In genomic region chr1:10361515-10361914, GRCh38 we compare ENCODE assay signal across 27 cellular contexts.
"Had no signal": no experiment of that assay in that cellular context is flagged by ENCODE, and none has a peak within 500 bp of the region (broad histone marks: within the 10 kb centered on the region; RNA-seq: fewer than 3 reads in every experiment).

No MANE protein-coding gene starts in this region.

- H3K9me3 ChIP-seq: esophagus squamous epithelium, left lung, lower lobe of right lung, pancreas, suprapubic skin, thyroid gland had no signal

- ATAC-seq: left lung; lower lobe of right lung; natural killer cell treated with Interleukin-12 subunit alpha and Interleukin-12 subunit beta and Interleukin-15 and Interleukin-18, amount 100 ng/mL, for 72 hours; pancreas; sciatic nerve; stimulated activated naive CD8-positive, alpha-beta T cell treated with anti-CD3 and anti-CD28 coated beads, Interleukin-15, amount 100 ng/mL, for 72 hours had no signal

- H3K27ac Mint-ChIP-seq: natural killer cell treated with Interleukin-12 subunit alpha and Interleukin-12 subunit beta and Interleukin-15 and Interleukin-18, amount 100 ng/mL, for 72 hours; stimulated activated naive CD8-positive, alpha-beta T cell treated with anti-CD3 and anti-CD28 coated beads, Interleukin-15, amount 100 ng/mL, for 72 hours had no signal

- H3K27me3 Mint-ChIP-seq: naive B cell; natural killer cell treated with Interleukin-12 subunit alpha and Interleukin-12 subunit beta and Interleukin-15 and Interleukin-18, amount 100 ng/mL, for 72 hours; stimulated activated naive CD8-positive, alpha-beta T cell treated with anti-CD3 and anti-CD28 coated beads, Interleukin-15, amount 100 ng/mL, for 72 hours had no signal

- H3K4me1 ChIP-seq: esophagus squamous epithelium, left lung, lower lobe of right lung, pancreas, suprapubic skin, thyroid gland had no signal

- H3K4me3 ChIP-seq: coronary artery, esophagus squamous epithelium, left lung, lower lobe of right lung, pancreas, smooth muscle cell, suprapubic skin, thyroid gland had no signal

- H3K4me3 Mint-ChIP-seq: naive B cell; natural killer cell treated with Interleukin-12 subunit alpha and Interleukin-12 subunit beta and Interleukin-15 and Interleukin-18, amount 100 ng/mL, for 72 hours; neural crest cell; stimulated activated naive CD8-positive, alpha-beta T cell treated with anti-CD3 and anti-CD28 coated beads, Interleukin-15, amount 100 ng/mL, for 72 hours had no signal

- H3K27me3 ChIP-seq: esophagus squamous epithelium, left lung, neutrophil, pancreas, suprapubic skin, thyroid gland had no signal

- H3K9me3 Mint-ChIP-seq: naive B cell; natural killer cell treated with Interleukin-12 subunit alpha and Interleukin-12 subunit beta and Interleukin-15 and Interleukin-18, amount 100 ng/mL, for 72 hours; neural crest cell; stimulated activated naive CD8-positive, alpha-beta T cell treated with anti-CD3 and anti-CD28 coated beads, Interleukin-15, amount 100 ng/mL, for 72 hours had no signal

- H3K4me1 Mint-ChIP-seq: naive B cell; neural crest cell; stimulated activated naive CD8-positive, alpha-beta T cell treated with anti-CD3 and anti-CD28 coated beads, Interleukin-15, amount 100 ng/mL, for 72 hours had no signal

- H3K27ac ChIP-seq: coronary artery, esophagus squamous epithelium, left lung, lower lobe of right lung, neutrophil, pancreas, suprapubic skin, thyroid gland had no signal

- DNase-seq: dermis blood vessel endothelial cell; effector memory CD4-positive, alpha-beta T cell; erythroblast; esophagus squamous epithelium; foreskin melanocyte; glutamatergic neuron; kidney; left lung; lower lobe of right lung; naive B cell; pancreas; retina; stimulated activated CD4-positive, alpha-beta T cell treated with anti-CD3 and anti-CD28 coated beads, Interleukin-12 subunit alpha, Interleukin-12 subunit beta, amount 100 ng/mL, for 4 hours; stimulated activated CD4-positive, alpha-beta T cell treated with anti-CD3 and anti-CD28 coated beads, Interleukin-1b, Interleukin-23, amount 100 ng/mL, for 48 hours; stimulated activated CD4-positive, alpha-beta T cell treated with anti-CD3 and anti-CD28 coated beads, Interleukin-4, amount 100 ng/mL, for 1 hour; stimulated activated CD8-positive, alpha-beta memory T cell treated with anti-CD3 and anti-CD28 coated beads, Interleukin-4, amount 100 ng/mL, for 48 hours; stimulated activated naive CD4-positive, alpha-beta T cell; stimulated activated naive CD8-positive, alpha-beta T cell treated with anti-CD3 and anti-CD28 coated beads, Interleukin-15, amount 100 ng/mL, for 72 hours; thyroid gland; trophoblast cell had no signal

- H3K4me2 ChIP-seq: smooth muscle cell had no signal
